In genomic region chr22:36156515-36157419, GRCh38 we compare ENCODE assay signal across 8 cellular contexts. TPM values are rescaled to one million over a fixed set of nuclear protein-coding genes. Genes with fewer than 3 reads are reported as not detected.
A peak's percentile ranks its signal among the peaks of the same experiment; 100 is the strongest.
DNase-seq lines count a peak whose midpoint lies in the region; ATAC-seq lines count a peak whose summit lies in the region.

No MANE protein-coding gene starts in this region.

- H3K27me3 ChIP-seq in muscle layer of duodenum (ENCODE audit: low read depth, low read length): no peaks in the 10 kb centered on the region

- H3K9me3 ChIP-seq in muscle layer of duodenum (ENCODE audit: control insufficient read depth in 1 of 2, low read length in 2 of 2): no peaks in the 10 kb centered on the region

- H3K36me3 ChIP-seq in muscle layer of duodenum (ENCODE audit: control insufficient read depth in 1 of 2, insufficient read depth in 2 of 2, low read length in 2 of 2): peaks cover 0 to 4% of the 10 kb centered on the region in 2 donors

- H3K4me3 ChIP-seq in muscle layer of duodenum (ENCODE audit: low read depth in 1 of 2, low read length in 2 of 2): peak overlapping the region; percentile 68 to 75

- ATAC-seq in esophagus mucosa: peak; percentile 72
- no peak for ATAC-seq in GM18873 (IDR thresholded peaks at IDR 0.05; ENCODE audit: low FRiP score, unreplicated experiment)
- no peak for ATAC-seq in HG03196 (IDR thresholded peaks at IDR 0.05; ENCODE audit: unreplicated experiment)

- DNase-seq in DMS153 treated with DMSO at 0.1 percent for 48 hours (lab: John Stamatoyannopoulos, UW; ENCODE audit: unreplicated experiment): peak; percentile 53
- peak; percentile 25 for DNase-seq in NCI-H460 (ENCODE audit: extremely low read depth, low read depth)
- DNase-seq in activated T-cell treated with anti-CD3 and anti-CD28 coated beads, Interleukin-2, amount 50 U/mL, for 48 hours: peak; percentile 82 to 83
- peak; percentile 87 for DNase-seq in stimulated activated CD8-positive, alpha-beta memory T cell treated with anti-CD3 and anti-CD28 coated beads, Interleukin-4, amount 100 ng/mL, for 48 hours

- peaks cover 37 to 44% of the 10 kb centered on the region in 2 donors for H3K4me1 ChIP-seq in muscle layer of duodenum (ENCODE audit: control insufficient read depth in 1 of 2, insufficient read depth in 2 of 2, low read length in 2 of 2)

- H3K27ac ChIP-seq in muscle layer of duodenum (ENCODE audit: low read length): peak overlapping the region; percentile 96

RNA-seq across cellular contexts. Expression of gene APOL3, which starts 3.8 kb away (rescaled TPM):
- total RNA-seq in NCI-H460 (2014; rRNA removed; shearing (Covaris generic)): 0.10 TPM in 1 of 2 replicates, not detected in the other
- polyA plus RNA-seq in NCI-H460 (2014; cell fraction: nucleus; rRNA removed): 0.56 and 1.3 TPM in 2 replicates
- total RNA-seq in esophagus mucosa: 8.7 TPM

RNA-seq across cellular contexts. Expression of gene APOL4, which starts 44.8 kb away (rescaled TPM):
- total RNA-seq in NCI-H460 (2014; rRNA removed; shearing (Covaris generic)): not detected in 2 replicates
- polyA plus RNA-seq in NCI-H460 (2014; cell fraction: nucleus; rRNA removed): not detected in 2 replicates
- 3.5 TPM for total RNA-seq in esophagus mucosa

Comparison
In these comparisons a context has a peak if more than half of its experiments do, and no peak if none do; other contexts are left out.
1. DNase-seq: peak in every context shown above with its lines; median percentile 87 in stimulated activated CD8-positive, alpha-beta memory T cell treated with anti-CD3 and anti-CD28 coated beads, Interleukin-4, amount 100 ng/mL, for 48 hours; 82 in activated T-cell treated with anti-CD3 and anti-CD28 coated beads, Interleukin-2, amount 50 U/mL, for 48 hours; 53 in DMS153 treated with DMSO at 0.1 percent for 48 hours; 25 in NCI-H460.